In the genomic region with DNA sequence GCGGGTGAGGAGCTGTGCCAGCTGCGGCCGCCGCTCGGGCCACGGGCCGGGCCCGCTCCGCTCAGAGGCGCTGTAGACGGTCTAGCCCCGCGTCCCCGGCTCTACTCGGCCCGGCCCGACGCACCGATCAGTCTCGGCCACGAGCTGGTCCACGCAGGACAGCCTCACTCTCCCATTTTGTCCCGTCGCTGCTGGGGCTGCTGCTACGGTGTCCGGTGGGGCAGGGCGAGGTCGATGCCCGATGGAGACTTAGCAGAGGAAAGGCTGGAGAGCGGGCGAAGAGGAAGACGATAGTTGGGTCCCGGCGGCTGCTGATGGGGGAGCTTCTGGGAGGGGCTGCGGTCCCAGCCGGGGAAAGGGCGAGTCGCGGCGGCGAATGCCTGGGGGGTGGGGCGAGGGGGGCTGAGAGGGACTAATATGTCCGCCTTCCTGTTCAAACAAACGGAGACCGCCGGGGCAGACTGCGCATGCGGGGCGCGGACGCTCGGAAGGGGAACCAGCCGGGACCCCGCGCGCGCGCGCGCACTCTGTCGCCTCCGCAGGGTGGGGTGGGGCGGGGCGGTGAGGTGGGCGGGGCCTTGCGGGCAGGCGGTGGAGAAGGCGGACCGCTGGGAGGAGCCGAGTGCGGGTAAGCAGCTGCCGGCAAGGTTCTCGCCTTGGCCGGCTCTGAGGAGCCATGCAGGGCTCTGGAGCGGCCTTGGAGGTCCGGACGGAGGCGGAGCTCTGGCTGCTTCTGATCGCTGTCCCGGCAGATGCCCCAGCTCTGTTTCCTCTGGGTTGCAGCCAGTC, we compare ENCODE assay signal across 8 cellular contexts. TPM values are rescaled to one million over a fixed set of nuclear protein-coding genes. Genes with fewer than 3 reads are reported as not detected.
A peak's percentile ranks its signal among the peaks of the same experiment; 100 is the strongest.
DNase-seq lines count a peak whose midpoint lies in the region; ATAC-seq and TF ChIP-seq lines count a peak whose summit lies in the region.

A gene (minus strand): TSS at position 463 of the 789 bp plus-strand sequence. CDS start 903 bp downstream, outside the sequence.

- peak within 1 kb of the TSS; percentile 96 to 100 (median 98) for H3K27ac ChIP-seq in upper lobe of left lung

- peaks cover 12% of the 10 kb centered on the region for H3K4me1 Mint-ChIP-seq in T-helper 1 cell treated with Interleukin-12 subunit alpha and Interleukin-12 subunit beta and Interleukin-4 antibody, amounts not matched to agents 30 μg/mL and 1 μg/mL, for 36 hours (ENCODE audit: low read depth)

- peaks cover 8% of the 10 kb centered on the region for H3K27me3 Mint-ChIP-seq in T-helper 1 cell treated with Interleukin-12 subunit alpha and Interleukin-12 subunit beta and Interleukin-4 antibody, amounts not matched to agents 30 μg/mL and 1 μg/mL, for 36 hours (ENCODE audit: low read depth)

- ATAC-seq in GM18499 (IDR thresholded peaks at IDR 0.05; ENCODE audit: insufficient read depth, unreplicated experiment), result peak; percentile 82
- peak; percentile 88 for ATAC-seq in HG02938 (IDR thresholded peaks at IDR 0.05; ENCODE audit: unreplicated experiment)
- peak; percentile 95 to 98 for ATAC-seq in left cardiac atrium
- peak; percentile 96 to 99 for ATAC-seq in upper lobe of left lung (ENCODE audit: low FRiP score in 2 of 2)

- DNase-seq in NCI-H1694 treated with DMSO at 0.1 percent for 48 hours (lab: John Stamatoyannopoulos, UW) (peak; percentile 77), amniotic stem cell (lab: John Stamatoyannopoulos, UW) (peak; percentile 94), left cardiac atrium (peak; percentile 100), posterior vena cava (ENCODE audit: low spot score) (peak; percentile 100), upper lobe of left lung (peak; percentile 98 to 100)

- peaks cover 25 to 36% (median 30%) of the 10 kb centered on the region in 4 donors for H3K4me1 ChIP-seq in upper lobe of left lung

- TF ChIP-seq POLR2A in upper lobe of left lung (IDR thresholded peaks at IDR 0.05), result peak in 3 of 4 donors; percentile 63 to 88 (median 85)

- WGBS in upper lobe of left lung, 2 donors, result 0% methylated on average over 31 to 36 of the region's 80 CpGs

- H3K27me3 ChIP-seq in upper lobe of left lung, result no peaks in the 10 kb centered on the region

- peak within 1 kb of the TSS; percentile 93 for H3K27ac Mint-ChIP-seq in T-helper 1 cell treated with Interleukin-12 subunit alpha and Interleukin-12 subunit beta and Interleukin-4 antibody, amounts not matched to agents 30 μg/mL and 1 μg/mL, for 36 hours

- no peaks in the 10 kb centered on the region for H3K9me3 ChIP-seq in upper lobe of left lung

- intact Hi-C loops in left cardiac atrium (cut with DNase I) (no loop called here), posterior vena cava (cut with DNase I) (loop anchor here in 1 of 2 donors (10.0 kb wide), 2 partner anchors 53 to 127 kb away; no protein-coding TSS in a partner anchor)

- TF ChIP-seq EP300 in upper lobe of left lung (IDR thresholded peaks at IDR 0.05), result no peak

- peaks cover 8% of the 10 kb centered on the region for H3K36me3 Mint-ChIP-seq in T-helper 1 cell treated with Interleukin-12 subunit alpha and Interleukin-12 subunit beta and Interleukin-4 antibody, amounts not matched to agents 30 μg/mL and 1 μg/mL, for 36 hours (ENCODE audit: low read depth)

- TF ChIP-seq CTCF in upper lobe of left lung (IDR thresholded peaks at IDR 0.05), result peak in 1 of 6 experiments; percentile 9

- peak within 1 kb of the TSS; percentile 74 to 98 (median 82) for H3K4me3 ChIP-seq in upper lobe of left lung

- H3K4me3 Mint-ChIP-seq in T-helper 1 cell treated with Interleukin-12 subunit alpha and Interleukin-12 subunit beta and Interleukin-4 antibody, amounts not matched to agents 30 μg/mL and 1 μg/mL, for 36 hours, result no peak within 1 kb of the TSS

- no peaks in the 10 kb centered on the region for H3K36me3 ChIP-seq in upper lobe of left lung

- H3K9me3 Mint-ChIP-seq in T-helper 1 cell treated with Interleukin-12 subunit alpha and Interleukin-12 subunit beta and Interleukin-4 antibody, amounts not matched to agents 30 μg/mL and 1 μg/mL, for 36 hours, result no peaks in the 10 kb centered on the region

RNA-seq across cellular contexts. Expression of the gene that starts here (rescaled TPM):
- 10 to 100 TPM; 36.3 to 39.1 TPM for total RNA-seq in left cardiac atrium
- total RNA-seq in posterior vena cava, result 100 to 1,000 TPM; 114 to 143 TPM
- 100 to 1,000 TPM in 2 of 6 donors, 10 to 100 TPM in 4; 49.4 to 134 (median 75.9) TPM for total RNA-seq in upper lobe of left lung

Comparison
In these comparisons a context has a peak if more than half of its experiments do, and no peak if none do; other contexts are left out.
1. Peak in every context shown above with its lines: DNase-seq, ATAC-seq, H3K4me3 ChIP-seq and H3K27ac ChIP-seq.